ENCODE assay signal across 8 cellular contexts in the genomic region with DNA sequence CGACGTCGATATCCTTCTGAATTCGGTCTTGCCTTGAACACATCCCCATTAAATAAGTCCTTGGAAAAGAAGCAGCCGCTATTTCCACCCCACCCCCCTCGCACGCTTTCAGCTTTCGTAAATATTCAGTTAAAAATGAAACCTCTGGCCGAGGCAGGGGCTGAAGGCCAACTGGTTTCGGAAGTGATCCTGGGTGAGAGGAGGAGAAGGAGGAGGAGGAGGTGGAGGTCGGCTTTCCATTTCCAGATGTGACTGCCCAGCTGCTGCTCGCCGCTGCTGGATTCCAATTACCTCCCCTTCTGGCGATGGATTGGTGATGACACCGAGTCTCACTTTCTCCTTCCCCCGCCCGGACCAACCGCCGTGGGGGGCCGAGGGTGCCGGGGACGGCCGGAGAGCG.
DNase-seq lines count a peak whose midpoint lies in the region; TF ChIP-seq lines count a peak whose summit lies in the region.
"Not testable (repeated sequence)": the region's sequence is repeated elsewhere in the genome, so short reads cannot be mapped to it uniquely, and the experiment has no call there.

No MANE protein-coding gene starts in this region.

- H3K27ac ChIP-seq in HEK293 (ENCODE audit: extremely low read depth, low read depth, low read length); left ventricle myocardium inferior (replicated peaks): not testable (repeated sequence)
- peak overlapping the region in 6 of 8 donors; percentile 64 to 90 (median 86) for H3K27ac ChIP-seq in spleen

- TF ChIP-seq CTCF in AG10803 (conservative IDR thresholded peaks at IDR 0.05; ENCODE audit: low read length); HEK293 (tag by site-specific recombination; IDR thresholded peaks at IDR 0.05); choroid plexus epithelial cell (conservative IDR thresholded peaks at IDR 0.05; ENCODE audit: low read depth, low read length); left ventricle myocardium inferior (IDR thresholded peaks at IDR 0.05; ENCODE audit: borderline replicate concordance); spleen (IDR thresholded peaks at IDR 0.05 in 8 of 11, conservative IDR thresholded peaks at IDR 0.05 in 3 of 11): not testable (repeated sequence)

- not testable (repeated sequence) for H3K9me3 ChIP-seq in HEK293 (ENCODE audit: control insufficient read depth, insufficient read depth, low read depth, low read length); left ventricle myocardium inferior (replicated peaks); spleen

- peak overlapping the region; percentile 86 for H3K4me3 Mint-ChIP-seq in activated T-cell treated with anti-CD3 and anti-CD28 coated beads, Interleukin-2, amount 50 U/mL, for 24 hours

- not testable (repeated sequence) for H3K36me3 Mint-ChIP-seq in activated T-cell treated with anti-CD3 and anti-CD28 coated beads, Interleukin-2, amount 50 U/mL, for 24 hours (ENCODE audit: low read depth)

- H3K36me3 ChIP-seq in HEK293 (ENCODE audit: control insufficient read depth in 2 of 2, insufficient read depth in 1 of 2, low read length in 2 of 2); left ventricle myocardium inferior; spleen: not testable (repeated sequence)

- DNase-seq in AG10803 (ENCODE audit: low read depth): peak; percentile 9
- DNase-seq in RPMI8226: peak; percentile 43
- peak; percentile 50 for DNase-seq in activated T-cell treated with anti-CD3 and anti-CD28 coated beads, Interleukin-2, amount 50 U/mL, for 24 hours
- peak; percentile 50 for DNase-seq in choroid plexus epithelial cell (ENCODE audit: low read depth)
- DNase-seq in left ventricle myocardium inferior, spleen: not testable (repeated sequence)
- DNase-seq in myocyte (ENCODE audit: low read depth): peak; percentile 30

- H3K4me1 Mint-ChIP-seq in activated T-cell treated with anti-CD3 and anti-CD28 coated beads, Interleukin-2, amount 50 U/mL, for 24 hours (ENCODE audit: low read depth): not testable (repeated sequence)

- H3K4me3 ChIP-seq in AG10803 (ENCODE audit: low read length) (peak overlapping the region; percentile 59), HEK293 (ENCODE audit: low read depth, low read length) (peak overlapping the region; percentile 49), choroid plexus epithelial cell (ENCODE audit: low read depth, low read length) (peak overlapping the region; percentile 63), left ventricle myocardium inferior (peak overlapping the region; percentile 58), spleen (peak overlapping the region in 7 of 8 donors; percentile 9 to 67 (median 45))

- WGBS in spleen, 5 donors: 0 to 1% (median 0%) methylated on average over 9 to 14 of the region's 24 CpGs; no CpG with 5 or more reads in 1 of the 5 donors

- H3K4me1 ChIP-seq in HEK293 (ENCODE audit: control insufficient read depth, insufficient read depth, low read length); left ventricle myocardium inferior; spleen: not testable (repeated sequence)

- CTCF ChIA-PET in HEK293 (lab: Yijun Ruan, JAX): not testable (repeated sequence)

- peak overlapping the region; percentile 92 for H3K27ac Mint-ChIP-seq in activated T-cell treated with anti-CD3 and anti-CD28 coated beads, Interleukin-2, amount 50 U/mL, for 24 hours

- not testable (repeated sequence) for H3K27me3 ChIP-seq in left ventricle myocardium inferior (ENCODE audit: low read depth); spleen (replicated peaks in 1 of 7)

- not testable (repeated sequence) for H3K27me3 Mint-ChIP-seq in activated T-cell treated with anti-CD3 and anti-CD28 coated beads, Interleukin-2, amount 50 U/mL, for 24 hours

- POLR2A ChIA-PET in HEK293 (lab: Yijun Ruan, JAX): not testable (repeated sequence)

- H3K9me3 Mint-ChIP-seq in activated T-cell treated with anti-CD3 and anti-CD28 coated beads, Interleukin-2, amount 50 U/mL, for 24 hours: not testable (repeated sequence)

- intact Hi-C loops in left ventricle myocardium inferior (cut with micrococcal nuclease); spleen (cut with DNase I; ENCODE audit: low total_unique reads): not testable (repeated sequence)

- not testable (repeated sequence) for TF ChIP-seq POLR2A in spleen (IDR thresholded peaks at IDR 0.05)

TF ChIP-seq in HEK293, 187 proteins besides CTCF, POLR2A, EP300 and RAD21:
- peak; percentile 57 for TF ChIP-seq PRDM1 (tag by site-specific recombination; IDR thresholded peaks at IDR 0.05)
- peak; percentile 31; the same call in 1 of the 2 replicates for TF ChIP-seq ZBTB20 (tag by site-specific recombination; IDR thresholded peaks at IDR 0.05)
- TF ChIP-seq ZNF341 (tag by site-specific recombination; IDR thresholded peaks at IDR 0.05; ENCODE audit: low read depth): peak; percentile 12; the same call in 1 of the 2 replicates
- TF ChIP-seq ZEB2 (tag by site-specific recombination; IDR thresholded peaks at IDR 0.05): 0 out of 2 replicates have a peak, but pooled peaks have one; percentile 26
- TF ChIP-seq, protein P1, sequence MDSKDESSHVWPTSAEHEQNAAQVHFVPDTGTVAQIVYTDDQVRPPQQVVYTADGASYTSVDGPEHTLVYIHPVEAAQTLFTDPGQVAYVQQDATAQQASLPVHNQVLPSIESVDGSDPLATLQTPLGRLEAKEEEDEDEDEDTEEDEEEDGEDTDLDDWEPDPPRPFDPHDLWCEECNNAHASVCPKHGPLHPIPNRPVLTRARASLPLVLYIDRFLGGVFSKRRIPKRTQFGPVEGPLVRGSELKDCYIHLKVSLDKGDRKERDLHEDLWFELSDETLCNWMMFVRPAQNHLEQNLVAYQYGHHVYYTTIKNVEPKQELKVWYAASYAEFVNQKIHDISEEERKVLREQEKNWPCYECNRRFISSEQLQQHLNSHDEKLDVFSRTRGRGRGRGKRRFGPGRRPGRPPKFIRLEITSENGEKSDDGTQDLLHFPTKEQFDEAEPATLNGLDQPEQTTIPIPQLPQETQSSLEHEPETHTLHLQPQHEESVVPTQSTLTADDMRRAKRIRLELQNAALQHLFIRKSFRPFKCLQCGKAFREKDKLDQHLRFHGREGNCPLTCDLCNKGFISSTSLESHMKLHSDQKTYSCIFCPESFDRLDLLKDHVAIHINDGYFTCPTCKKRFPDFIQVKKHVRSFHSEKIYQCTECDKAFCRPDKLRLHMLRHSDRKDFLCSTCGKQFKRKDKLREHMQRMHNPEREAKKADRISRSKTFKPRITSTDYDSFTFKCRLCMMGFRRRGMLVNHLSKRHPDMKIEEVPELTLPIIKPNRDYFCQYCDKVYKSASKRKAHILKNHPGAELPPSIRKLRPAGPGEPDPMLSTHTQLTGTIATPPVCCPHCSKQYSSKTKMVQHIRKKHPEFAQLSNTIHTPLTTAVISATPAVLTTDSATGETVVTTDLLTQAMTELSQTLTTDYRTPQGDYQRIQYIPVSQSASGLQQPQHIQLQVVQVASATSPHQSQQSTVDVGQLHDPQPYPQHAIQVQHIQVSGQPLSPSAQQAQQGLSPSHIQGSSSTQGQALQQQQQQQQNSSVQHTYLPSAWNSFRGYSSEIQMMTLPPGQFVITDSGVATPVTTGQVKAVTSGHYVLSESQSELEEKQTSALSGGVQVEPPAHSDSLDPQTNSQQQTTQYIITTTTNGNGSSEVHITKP (tag by site-specific recombination; IDR thresholded peaks at IDR 0.05): peak; percentile 53
- TF ChIP-seq ZBTB17 (tag by site-specific recombination; IDR thresholded peaks at IDR 0.05): peak; percentile 57; the same call in 1 of the 2 replicates
